Comparison of ENCODE assay signal across 16 cellular contexts in genomic region chr11:72006309-72007088, GRCh38. TPM values are rescaled to one million over a fixed set of nuclear protein-coding genes. Genes with fewer than 3 reads are reported as not detected.
DNase-seq lines count a peak whose midpoint lies in the region; ATAC-seq and TF ChIP-seq lines count a peak whose summit lies in the region.
"Had no signal": no experiment of that assay in that cellular context is flagged by ENCODE, and none has a peak within 500 bp of the region (broad histone marks: within the 10 kb centered on the region; RNA-seq: fewer than 3 reads in every experiment).

No MANE protein-coding gene starts in this region.

- peaks cover 100% of the 10 kb centered on the region for H3K36me3 ChIP-seq in upper lobe of right lung

- no peaks in the 10 kb centered on the region for H3K27me3 Mint-ChIP-seq in activated T-cell treated with anti-CD3 and anti-CD28 coated beads, Interleukin-2, amount 50 U/mL, for 24 hours
- H3K27me3 Mint-ChIP-seq in effector memory CD8-positive, alpha-beta T cell, result no peaks in the 10 kb centered on the region

- intact Hi-C loops in upper lobe of right lung (cut with DNase I), result no loop called here

- H3K27ac Mint-ChIP-seq in activated T-cell treated with anti-CD3 and anti-CD28 coated beads, Interleukin-2, amount 50 U/mL, for 24 hours, result peak overlapping the region; percentile 34
- peak overlapping the region; percentile 44 to 72 for H3K27ac Mint-ChIP-seq in effector memory CD8-positive, alpha-beta T cell
- peak overlapping the region; percentile 88 for H3K27ac Mint-ChIP-seq in stimulated activated effector memory CD8-positive, alpha-beta T cell treated with anti-CD3 and anti-CD28 coated beads, Interleukin-12 subunit alpha, Interleukin-12 subunit beta, amount 100 ng/mL, for 72 hours

- no peaks in the 10 kb centered on the region for H3K9me3 ChIP-seq in upper lobe of right lung
- H3K9me3 ChIP-seq: BLaER1, colonic mucosa had no signal

- ATAC-seq in effector memory CD8-positive, alpha-beta T cell (replicated peaks), result no peak
- no peak for ATAC-seq in stimulated activated effector memory CD8-positive, alpha-beta T cell treated with anti-CD3 and anti-CD28 coated beads, Interleukin-12 subunit alpha, Interleukin-12 subunit beta, amount 100 ng/mL, for 72 hours
- no peak for ATAC-seq in upper lobe of right lung

- no peaks in the 10 kb centered on the region for H3K4me1 Mint-ChIP-seq in activated T-cell treated with anti-CD3 and anti-CD28 coated beads, Interleukin-2, amount 50 U/mL, for 24 hours (ENCODE audit: low read depth)
- H3K4me1 Mint-ChIP-seq in effector memory CD8-positive, alpha-beta T cell (ENCODE audit: low read depth in 2 of 2), result peaks cover 4 to 9% of the 10 kb centered on the region in 2 donors
- H3K4me1 Mint-ChIP-seq in stimulated activated effector memory CD8-positive, alpha-beta T cell treated with anti-CD3 and anti-CD28 coated beads, Interleukin-12 subunit alpha, Interleukin-12 subunit beta, amount 100 ng/mL, for 72 hours, result peaks cover 17% of the 10 kb centered on the region

- DNase-seq in activated T-cell treated with anti-CD3 and anti-CD28 coated beads, Interleukin-2, amount 50 U/mL, for 24 hours, result no peak
- DNase-seq in activated T-cell treated with anti-CD3 and anti-CD28 coated beads for 4 hours (no peak), upper lobe of right lung (no peak), superior temporal gyrus (ENCODE audit: extremely low spot score) (no peak), coronary artery (ENCODE audit: low spot score) (no peak)
- no peak for DNase-seq in effector memory CD8-positive, alpha-beta T cell
- no peak for DNase-seq in stimulated activated effector memory CD8-positive, alpha-beta T cell treated with anti-CD3 and anti-CD28 coated beads, Interleukin-12 subunit alpha, Interleukin-12 subunit beta, amount 100 ng/mL, for 72 hours (ENCODE audit: low spot score in 2 of 2)
- DNase-seq: colonic mucosa; GF-D8; IMR-90; NCI-H2081; NCI-H446; stimulated activated CD4-positive, alpha-beta T cell treated with anti-CD3 and anti-CD28 coated beads, Interleukin-1b, Interleukin-23, amount 100 ng/mL, for 48 hours; T1000 had no signal

- H3K4me3 ChIP-seq in upper lobe of right lung (no peak overlapping the region), coronary artery (no peak overlapping the region)
- H3K4me3 ChIP-seq: BLaER1, colonic mucosa had no signal

- no peak for TF ChIP-seq CTCF in upper lobe of right lung (IDR thresholded peaks at IDR 0.05)
- no peak for TF ChIP-seq CTCF in coronary artery (IDR thresholded peaks at IDR 0.05)

- no peaks in the 10 kb centered on the region for H3K9me3 Mint-ChIP-seq in activated T-cell treated with anti-CD3 and anti-CD28 coated beads, Interleukin-2, amount 50 U/mL, for 24 hours
- H3K9me3 Mint-ChIP-seq in effector memory CD8-positive, alpha-beta T cell, result no peaks in the 10 kb centered on the region
- no peaks in the 10 kb centered on the region for H3K9me3 Mint-ChIP-seq in stimulated activated effector memory CD8-positive, alpha-beta T cell treated with anti-CD3 and anti-CD28 coated beads, Interleukin-12 subunit alpha, Interleukin-12 subunit beta, amount 100 ng/mL, for 72 hours

- peaks cover 99% of the 10 kb centered on the region for H3K36me3 Mint-ChIP-seq in activated T-cell treated with anti-CD3 and anti-CD28 coated beads, Interleukin-2, amount 50 U/mL, for 24 hours (ENCODE audit: low read depth)
- H3K36me3 Mint-ChIP-seq in effector memory CD8-positive, alpha-beta T cell (ENCODE audit: insufficient read depth), result peaks cover 85% of the 10 kb centered on the region
- H3K36me3 Mint-ChIP-seq in stimulated activated effector memory CD8-positive, alpha-beta T cell treated with anti-CD3 and anti-CD28 coated beads, Interleukin-12 subunit alpha, Interleukin-12 subunit beta, amount 100 ng/mL, for 72 hours, result peaks cover 97% of the 10 kb centered on the region

- no peak overlapping the region for H3K27ac ChIP-seq in upper lobe of right lung
- no peak overlapping the region for H3K27ac ChIP-seq in coronary artery
- H3K27ac ChIP-seq: BLaER1, colonic mucosa had no signal

- H3K4me1 ChIP-seq in upper lobe of right lung, result no peaks in the 10 kb centered on the region
- H3K4me1 ChIP-seq: colonic mucosa had no signal

- no peaks in the 10 kb centered on the region for H3K27me3 ChIP-seq in upper lobe of right lung
- H3K27me3 ChIP-seq: BLaER1, colonic mucosa had no signal

- no peak overlapping the region for H3K4me3 Mint-ChIP-seq in activated T-cell treated with anti-CD3 and anti-CD28 coated beads, Interleukin-2, amount 50 U/mL, for 24 hours
- H3K4me3 Mint-ChIP-seq in effector memory CD8-positive, alpha-beta T cell, result no peak overlapping the region
- H3K4me3 Mint-ChIP-seq in stimulated activated effector memory CD8-positive, alpha-beta T cell treated with anti-CD3 and anti-CD28 coated beads, Interleukin-12 subunit alpha, Interleukin-12 subunit beta, amount 100 ng/mL, for 72 hours, result no peak overlapping the region

TF ChIP-seq in PFSK-1, 5 proteins besides CTCF, POLR2A, EP300 and RAD21:
- TF ChIP-seq SIN3A (IDR thresholded peaks at IDR 0.05; ENCODE audit: borderline replicate concordance, insufficient read depth, low read length) (no peak), POLR2AphosphoS5 (IDR thresholded peaks at IDR 0.05; ENCODE audit: low read depth, low read length) (peak; percentile 58; the same call in 1 of the 2 replicates)

RNA-seq across cellular contexts. Expression of gene IL18BP, which starts 7.8 kb away (rescaled TPM):
- 3.3 TPM for polyA plus RNA-seq in PFSK-1 (2012; ENCODE audit: insufficient read length, low read depth)
- 21.5 TPM for total RNA-seq in upper lobe of right lung

Comparison
In these comparisons a context has a peak if more than half of its experiments do, and no peak if none do; other contexts are left out.
1. H3K27ac Mint-ChIP-seq: peak in every context shown above with its lines; median percentile 88 in stimulated activated effector memory CD8-positive, alpha-beta T cell treated with anti-CD3 and anti-CD28 coated beads, Interleukin-12 subunit alpha, Interleukin-12 subunit beta, amount 100 ng/mL, for 72 hours; 58 in effector memory CD8-positive, alpha-beta T cell; 34 in activated T-cell treated with anti-CD3 and anti-CD28 coated beads, Interleukin-2, amount 50 U/mL, for 24 hours.